ENCODE assay signal across 8 cellular contexts in genomic region chr6:154039231-154039842, GRCh38. TPM values are rescaled to one million over a fixed set of nuclear protein-coding genes. Genes with fewer than 3 reads are reported as not detected.
DNase-seq lines count a peak whose midpoint lies in the region; ATAC-seq and TF ChIP-seq lines count a peak whose summit lies in the region.

Gene OPRM1, plus strand, starts transcription at chr6:154039240. Its CDS starts 305 bp downstream, at chr6:154039545.

- ATAC-seq in GM21447 (IDR thresholded peaks at IDR 0.05; ENCODE audit: unreplicated experiment) (no peak), HG03135 (IDR thresholded peaks at IDR 0.05; ENCODE audit: unreplicated experiment) (no peak)

- H3K4me1 ChIP-seq in adipocyte (ENCODE audit: control insufficient read depth, insufficient read depth, low read length) (no peaks in the 10 kb centered on the region), stomach (no peaks in the 10 kb centered on the region)

- no peaks in the 10 kb centered on the region for H3K9me3 ChIP-seq in adipocyte (ENCODE audit: control insufficient read depth, low read length)
- H3K9me3 ChIP-seq in stomach: peaks cover 0 to 11% (median 2%) of the 10 kb centered on the region in 4 donors

- no peak for TF ChIP-seq POLR2A in stomach (IDR thresholded peaks at IDR 0.05)

- H3K9ac ChIP-seq in adipocyte (ENCODE audit: low read length): no peak within 1 kb of the TSS

- in situ Hi-C loops in Caki2 (cut with HindIII; ENCODE audit: low pct_unique_long_range_greater_than_20kb, low sequenced_read_pairs): no loop called here

- H3K36me3 ChIP-seq in adipocyte (ENCODE audit: control insufficient read depth, insufficient read depth, low read length, severe bottlenecking) (no peaks in the 10 kb centered on the region), stomach (no peaks in the 10 kb centered on the region)

- no peak within 1 kb of the TSS for H3K27ac ChIP-seq in stomach

- peaks cover 17% of the 10 kb centered on the region for H3K27me3 ChIP-seq in adipocyte (replicated peaks; ENCODE audit: control insufficient read depth, insufficient read depth, low read length)
- H3K27me3 ChIP-seq in stomach: peaks cover 0 to 19% (median 15%) of the 10 kb centered on the region in 3 donors

- TF ChIP-seq EP300 in stomach (IDR thresholded peaks at IDR 0.05): no peak

- intact Hi-C loops in stomach (cut with DNase I; ENCODE audit: low total_unique reads): no loop called here

- WGBS in stomach, 5 donors: 6 to 11% (median 9%) methylated on average over 22 to 38 of the region's 38 CpGs

- H3K4me3 ChIP-seq in adipocyte (ENCODE audit: low read length) (no peak within 1 kb of the TSS), stomach (no peak within 1 kb of the TSS)

- TF ChIP-seq CTCF in stomach (IDR thresholded peaks at IDR 0.05): no peak

- DNase-seq in Caki2 (ENCODE audit: low read depth): peak; percentile 6
- peak; percentile 53 for DNase-seq in HK-2 (ENCODE audit: unreplicated experiment)
- DNase-seq in adipocyte (ENCODE audit: low read depth): peak; percentile 40
- DNase-seq in iris pigment epithelial cell (ENCODE audit: low read depth): peak; percentile 9
- peak; percentile 37 for DNase-seq in stomach
- no peak for DNase-seq in NCI-H69 (lab: John Stamatoyannopoulos, UW)

RNA-seq across cellular contexts. Expression of gene OPRM1, which starts in this region (rescaled TPM):
- total RNA-seq in Caki2 (2014; rRNA removed; shearing (Covaris generic); ENCODE audit: low replicate concordance): not detected in 2 replicates
- total RNA-seq in stomach: 1 to 10 TPM in 1 of 5 donors, under 1 TPM in 1, not detected in 3; 0.45 to 1.5 TPM
- polyA plus RNA-seq in stomach: not detected

Comparison
In these comparisons a context has a peak if more than half of its experiments do, and no peak if none do; other contexts are left out.
1. Peak in DNase-seq in Caki2; RNA of the gene not detected or under 1 TPM.